ENCODE assay signal across 25 cellular contexts in genomic region chr18:37368110-37368812, GRCh38.
"Had no signal": no experiment of that assay in that cellular context is flagged by ENCODE, and none has a peak within 500 bp of the region (broad histone marks: within the 10 kb centered on the region; RNA-seq: fewer than 3 reads in every experiment).

No MANE protein-coding gene starts in this region.

- H3K27me3 ChIP-seq: colonic mucosa, testis, uterus had no signal

- H3K4me1 ChIP-seq: colonic mucosa, esophagus muscularis mucosa, testis, uterus had no signal

- H3K4me3 Mint-ChIP-seq: activated naive CD8-positive, alpha-beta T cell treated with anti-CD3 and anti-CD28 coated beads for 36 hours; activated T-cell treated with anti-CD3 and anti-CD28 coated beads, Interleukin-2, amount 50 U/mL, for 24 hours; activated T-helper 17 cell treated with anti-CD3 and anti-CD28 coated beads, Interleukin-2, amount 50 U/mL, for 72 hours; effector memory CD8-positive, alpha-beta T cell; nephron had no signal

- H3K9me3 ChIP-seq: colonic mucosa, esophagus muscularis mucosa, gastrocnemius medialis, testis, uterus had no signal

- H3K9me3 Mint-ChIP-seq: activated naive CD8-positive, alpha-beta T cell treated with anti-CD3 and anti-CD28 coated beads for 36 hours; activated T-cell treated with anti-CD3 and anti-CD28 coated beads, Interleukin-2, amount 50 U/mL, for 24 hours; activated T-helper 17 cell treated with anti-CD3 and anti-CD28 coated beads, Interleukin-2, amount 50 U/mL, for 72 hours; effector memory CD8-positive, alpha-beta T cell; nephron had no signal

- H3K36me3 Mint-ChIP-seq: activated naive CD8-positive, alpha-beta T cell treated with anti-CD3 and anti-CD28 coated beads for 36 hours had no signal

- ATAC-seq: activated T-helper 17 cell treated with anti-CD3 and anti-CD28 coated beads, Interleukin-2, amount 50 U/mL, for 72 hours; effector memory CD8-positive, alpha-beta T cell; gastrocnemius medialis; left cardiac atrium; sciatic nerve had no signal

- DNase-seq: activated CD8-positive, alpha-beta memory T cell treated with anti-CD3 and anti-CD28 coated beads for 24 hours; activated CD8-positive, alpha-beta memory T cell treated with anti-CD3 and anti-CD28 coated beads, Interleukin-2, amount 50 U/mL, for 4 hours; activated naive CD8-positive, alpha-beta T cell treated with anti-CD3 and anti-CD28 coated beads for 36 hours; activated T-cell treated with anti-CD3 and anti-CD28 coated beads, Interleukin-2, amount 50 U/mL, for 24 hours; colonic mucosa; dorsolateral prefrontal cortex; effector memory CD8-positive, alpha-beta T cell; gastrocnemius medialis; islet precursor cell; left cardiac atrium; mesenchymal stem cell; occipital lobe; posterior cingulate gyrus; stimulated activated CD4-positive, alpha-beta T cell treated with anti-CD3 and anti-CD28 coated beads, Interleukin-15, amount 100 ng/mL, for 24 hours; stimulated activated CD8-positive, alpha-beta memory T cell treated with anti-CD3 and anti-CD28 coated beads, Interleukin-4, amount 100 ng/mL, for 48 hours; stimulated activated naive CD4-positive, alpha-beta T cell; testis; trophoblast cell; uterus; WERI-Rb-1 had no signal

- H3K4me1 Mint-ChIP-seq: activated naive CD8-positive, alpha-beta T cell treated with anti-CD3 and anti-CD28 coated beads for 36 hours; activated T-helper 17 cell treated with anti-CD3 and anti-CD28 coated beads, Interleukin-2, amount 50 U/mL, for 72 hours had no signal

- H3K4me2 ChIP-seq: smooth muscle cell had no signal

- H3K27ac ChIP-seq: colonic mucosa, dorsolateral prefrontal cortex, esophagus muscularis mucosa, gastrocnemius medialis, testis, uterus, WERI-Rb-1 had no signal

- H3K27ac Mint-ChIP-seq: activated naive CD8-positive, alpha-beta T cell treated with anti-CD3 and anti-CD28 coated beads for 36 hours; activated T-cell treated with anti-CD3 and anti-CD28 coated beads, Interleukin-2, amount 50 U/mL, for 24 hours; activated T-helper 17 cell treated with anti-CD3 and anti-CD28 coated beads, Interleukin-2, amount 50 U/mL, for 72 hours; effector memory CD8-positive, alpha-beta T cell had no signal

- H3K36me3 ChIP-seq: colonic mucosa, esophagus muscularis mucosa, gastrocnemius medialis, uterus, WERI-Rb-1 had no signal

- H3K4me3 ChIP-seq: colonic mucosa, dorsolateral prefrontal cortex, esophagus muscularis mucosa, gastrocnemius medialis, smooth muscle cell, testis, uterus had no signal
